Comparison of ENCODE assay signal across 15 cellular contexts in the genomic region with DNA sequence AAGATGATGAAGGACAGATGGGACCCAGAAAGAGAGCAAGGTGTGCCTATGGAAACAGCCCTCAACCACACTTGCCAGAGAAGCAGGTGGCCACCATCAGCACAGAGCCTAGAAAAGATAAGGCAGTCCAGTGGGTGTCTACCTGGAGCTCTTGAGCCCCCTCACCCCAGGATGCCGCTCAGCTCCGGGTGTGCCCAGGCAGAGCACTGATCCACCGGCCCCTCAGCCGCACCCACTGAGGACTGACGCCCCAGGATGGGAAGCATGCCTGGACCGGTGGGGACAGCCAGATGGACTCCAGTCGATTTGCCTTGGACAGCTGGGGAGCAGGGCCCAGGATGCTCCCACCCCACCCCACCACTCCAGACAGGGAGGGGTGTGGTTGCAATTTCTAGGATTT. TPM values are rescaled to one million over a fixed set of nuclear protein-coding genes. Genes with fewer than 3 reads are reported as not detected.
DNase-seq lines count a peak whose midpoint lies in the region; ATAC-seq and TF ChIP-seq lines count a peak whose summit lies in the region.
"Had no signal": no experiment of that assay in that cellular context is flagged by ENCODE, and none has a peak within 500 bp of the region (broad histone marks: within the 10 kb centered on the region; RNA-seq: fewer than 3 reads in every experiment).

No MANE protein-coding gene starts in this region.

- no peak for TF ChIP-seq EP300 in stomach (IDR thresholded peaks at IDR 0.05)

- no peak overlapping the region for H3K4me3 ChIP-seq in muscle layer of duodenum (ENCODE audit: low read depth in 1 of 2, low read length in 2 of 2)
- H3K4me3 ChIP-seq in stomach: no peak overlapping the region

- in situ Hi-C loops in GM13977 (cut with MboI; ENCODE audit: low pct_unique_long_range_greater_than_20kb, low sequenced_read_pairs, unreplicated experiment): no loop called here

- TF ChIP-seq CTCF in GM13977 (IDR thresholded peaks at IDR 0.05; ENCODE audit: extremely low read depth, insufficient read depth, missing control alignments) (no peak), stomach (IDR thresholded peaks at IDR 0.05) (no peak)

- H3K9me3 ChIP-seq in muscle layer of duodenum (ENCODE audit: control insufficient read depth in 1 of 2, low read length in 2 of 2) (peaks cover 0 to 3% of the 10 kb centered on the region in 2 donors), stomach (peaks cover 0 to 8% (median 0%) of the 10 kb centered on the region in 4 donors)
- H3K9me3 ChIP-seq: BE2C had no signal

- peak; percentile 5 for DNase-seq in GM13977 (ENCODE audit: low spot score)
- no peak for DNase-seq in caudate nucleus (lab: John Stamatoyannopoulos, UW)
- no peak for DNase-seq in stomach
- DNase-seq in COLO668 (lab: John Stamatoyannopoulos, UW; ENCODE audit: unreplicated experiment): no peak
- DNase-seq: activated CD4-positive, alpha-beta T cell treated with anti-CD3 and anti-CD28 coated beads for 1 hour; activated naive CD8-positive, alpha-beta T cell treated with anti-CD3 and anti-CD28 coated beads, Interleukin-2, amount 10 ng/mL, durations not matched to agents 7 days and 5 days; BE2C; cerebellar nuclear complex; HFFc6; NCI-H187 treated with DMSO at 0.1 percent for 48 hours; nephron progenitor cell had no signal

- H3K4me1 ChIP-seq in muscle layer of duodenum (ENCODE audit: control insufficient read depth in 1 of 2, insufficient read depth in 2 of 2, low read length in 2 of 2) (peaks cover 18 to 61% of the 10 kb centered on the region in 2 donors), stomach (peaks cover 26 to 62% (median 40%) of the 10 kb centered on the region in 4 donors)

- ATAC-seq in GM18519 (IDR thresholded peaks at IDR 0.05; ENCODE audit: low FRiP score, unreplicated experiment): no peak
- ATAC-seq in GM18868 (IDR thresholded peaks at IDR 0.05; ENCODE audit: unreplicated experiment): no peak
- no peak for ATAC-seq in HG02973 (IDR thresholded peaks at IDR 0.05; ENCODE audit: unreplicated experiment)

- H3K27me3 ChIP-seq in muscle layer of duodenum (ENCODE audit: low read depth, low read length) (no peaks in the 10 kb centered on the region), stomach (no peaks in the 10 kb centered on the region)
- H3K27me3 ChIP-seq: BE2C had no signal

- H3K36me3 ChIP-seq in muscle layer of duodenum (ENCODE audit: control insufficient read depth in 1 of 2, insufficient read depth in 2 of 2, low read length in 2 of 2): no peaks in the 10 kb centered on the region
- no peaks in the 10 kb centered on the region for H3K36me3 ChIP-seq in stomach
- H3K36me3 ChIP-seq: BE2C had no signal

- intact Hi-C loops in stomach (cut with DNase I; ENCODE audit: low total_unique reads): no loop called here

- no peak for TF ChIP-seq POLR2A in stomach (IDR thresholded peaks at IDR 0.05)

- H3K27ac ChIP-seq in caudate nucleus (ENCODE audit: low read depth, low read length): peak overlapping the region; percentile 14
- H3K27ac ChIP-seq in muscle layer of duodenum (ENCODE audit: low read length): peak overlapping the region; percentile 78
- peak overlapping the region in 4 of 5 donors; percentile 65 to 87 (median 84) for H3K27ac ChIP-seq in stomach

- 67 to 96% (median 80%) methylated on average over 1 to 7 of the region's 7 CpGs for WGBS in stomach, 5 donors

RNA-seq across cellular contexts. Expression of gene ZFP36L1, which starts 15.1 kb away (rescaled TPM):
- 100 to 1,000 TPM in 4 of 5 donors, 10 to 100 TPM in 1; 44.4 to 655 (median 255) TPM for total RNA-seq in stomach
- polyA plus RNA-seq in stomach: 10 to 100 TPM; 64.0 to 80.1 (median 70.4) TPM

Comparison
In these comparisons a context has a peak if more than half of its experiments do, and no peak if none do; other contexts are left out.
1. H3K27ac ChIP-seq: peak in every context shown above with its lines; median percentile 84 in stomach; 78 in muscle layer of duodenum; 14 in caudate nucleus.